In genomic region chr20:63148696-63149095, GRCh38 we compare ENCODE assay signal across 16 cellular contexts.
"Had no signal": no experiment of that assay in that cellular context is flagged by ENCODE, and none has a peak within 500 bp of the region (broad histone marks: within the 10 kb centered on the region; RNA-seq: fewer than 3 reads in every experiment).

No MANE protein-coding gene starts in this region.

- H3K27ac ChIP-seq: heart right ventricle, left lung, neutrophil, right atrium auricular region, suprapubic skin, thyroid gland had no signal

- DNase-seq: effector memory CD4-positive, alpha-beta T cell; islet precursor cell; mesendoderm; naive thymus-derived CD4-positive, alpha-beta T cell; nephron progenitor cell; small intestine; stimulated activated CD4-positive, alpha-beta T cell treated with anti-CD3 and anti-CD28 coated beads, Interleukin-2, amount 100 ng/mL, for 48 hours; stimulated activated naive CD8-positive, alpha-beta T cell treated with anti-CD3 and anti-CD28 coated beads, Interleukin-15, Interleukin-2, amounts not matched to agents 100 U/mL and 50 U/mL, for 24 hours; thyroid gland had no signal

- H3K4me3 ChIP-seq: heart right ventricle, left lung, right atrium auricular region, suprapubic skin, thyroid gland had no signal

- H3K27me3 ChIP-seq: thyroid gland had no signal

- H3K36me3 ChIP-seq: heart right ventricle, left lung, neutrophil, right atrium auricular region, suprapubic skin, thyroid gland had no signal

- H3K36me3 Mint-ChIP-seq: type B pancreatic cell had no signal

- H3K4me1 Mint-ChIP-seq: naive thymus-derived CD4-positive, alpha-beta T cell had no signal

- ATAC-seq: esophagus mucosa; left lung; naive thymus-derived CD4-positive, alpha-beta T cell; stimulated activated naive CD8-positive, alpha-beta T cell treated with anti-CD3 and anti-CD28 coated beads, Interleukin-15, Interleukin-2, amounts not matched to agents 100 U/mL and 50 U/mL, for 24 hours had no signal

- H3K4me3 Mint-ChIP-seq: naive thymus-derived CD4-positive, alpha-beta T cell; nephron progenitor cell; type B pancreatic cell had no signal

- H3K4me1 ChIP-seq: left lung, right atrium auricular region, thyroid gland had no signal

- H3K27ac Mint-ChIP-seq: naive thymus-derived CD4-positive, alpha-beta T cell; nephron progenitor cell; type B pancreatic cell had no signal

- H3K9me3 ChIP-seq: neutrophil, thyroid gland had no signal
